ENCODE assay signal across 1 cellular context in genomic region chr22:20980938-20981722, GRCh38.
TF ChIP-seq lines count a peak whose summit lies in the region.

No MANE protein-coding gene starts in this region.

TF ChIP-seq in WTC11, 78 proteins besides CTCF, POLR2A, EP300 and RAD21 (continued from another document):
- no peak for TF ChIP-seq ZBTB43 (CRISPR knock-in tag; IDR thresholded peaks at IDR 0.05)
- TF ChIP-seq HMGA2 (CRISPR knock-in tag; IDR thresholded peaks at IDR 0.05): no peak
- no peak for TF ChIP-seq PRDM15 (CRISPR knock-in tag; IDR thresholded peaks at IDR 0.05)
- no peak for TF ChIP-seq NR3C1 (CRISPR knock-in tag; conservative IDR thresholded peaks at IDR 0.05; ENCODE audit: low read depth)
- no peak for TF ChIP-seq ZSCAN18 (CRISPR knock-in tag; IDR thresholded peaks at IDR 0.05)
- TF ChIP-seq JAZF1 (CRISPR knock-in tag; IDR thresholded peaks at IDR 0.05): no peak
- TF ChIP-seq ZNF121 (CRISPR knock-in tag; IDR thresholded peaks at IDR 0.05): no peak
- TF ChIP-seq PRRX2 (CRISPR knock-in tag; IDR thresholded peaks at IDR 0.05): no peak
TF ChIP-seq in WTC11: peak in this region for 0.
